29 cellular contexts compared by ENCODE assay signal in genomic region chr5:164312801-164313200, GRCh38.
"Had no signal": no experiment of that assay in that cellular context is flagged by ENCODE, and none has a peak within 500 bp of the region (broad histone marks: within the 10 kb centered on the region; RNA-seq: fewer than 3 reads in every experiment).

No MANE protein-coding gene starts in this region.

- H3K27me3 Mint-ChIP-seq: dendritic cell treated with granulocyte-macrophage colony-stimulating factor and Interleukin-4, amounts not matched to agents 40 ng/mL and 50 ng/mL, for 4 days; effector memory CD8-positive, alpha-beta T cell had no signal

- H3K27ac Mint-ChIP-seq: dendritic cell treated with granulocyte-macrophage colony-stimulating factor and Interleukin-4, amounts not matched to agents 40 ng/mL and 50 ng/mL, for 4 days; effector memory CD8-positive, alpha-beta T cell; endodermal cell had no signal

- H3K27ac ChIP-seq: colonic mucosa, coronary artery, dorsolateral prefrontal cortex, epithelial cell of prostate, esophagus muscularis mucosa, esophagus squamous epithelium, foreskin keratinocyte, gastrocnemius medialis, gastroesophageal sphincter, heart left ventricle, heart right ventricle had no signal

- H3K4me3 ChIP-seq: colonic mucosa, coronary artery, dorsolateral prefrontal cortex, esophagus muscularis mucosa, esophagus squamous epithelium, gastrocnemius medialis, gastroesophageal sphincter, heart left ventricle, heart right ventricle had no signal

- DNase-seq: colonic mucosa; cortex of kidney; dermis blood vessel endothelial cell; dorsolateral prefrontal cortex; effector CD4-positive, alpha-beta T cell; effector CD8-positive, alpha-beta T cell; effector memory CD4-positive, alpha-beta T cell; effector memory CD8-positive, alpha-beta T cell; endodermal cell; erythroblast; esophagus squamous epithelium; foreskin fibroblast; foreskin keratinocyte; foreskin melanocyte; gastrocnemius medialis; glutamatergic neuron; head of caudate nucleus; heart left ventricle; heart right ventricle had no signal

- FAIRE-seq: colon, endometrium, endothelial cell of umbilical vein, frontal cortex had no signal

- ATAC-seq: effector memory CD8-positive, alpha-beta T cell; esophagus mucosa; foreskin keratinocyte; gastrocnemius medialis; gastroesophageal sphincter; heart left ventricle; heart right ventricle had no signal

- H3K4me1 ChIP-seq: colonic mucosa, esophagus muscularis mucosa, esophagus squamous epithelium, foreskin keratinocyte, gastrocnemius medialis, gastroesophageal sphincter, heart left ventricle, heart right ventricle had no signal

- H3K36me3 ChIP-seq: colonic mucosa, esophagus muscularis mucosa, esophagus squamous epithelium, gastrocnemius medialis, gastroesophageal sphincter, heart left ventricle, heart right ventricle had no signal

- H3K27me3 ChIP-seq: colonic mucosa, esophagus muscularis mucosa, esophagus squamous epithelium, foreskin keratinocyte, gastrocnemius medialis, gastroesophageal sphincter, heart right ventricle had no signal

- H3K4me3 Mint-ChIP-seq: dendritic cell treated with granulocyte-macrophage colony-stimulating factor and Interleukin-4, amounts not matched to agents 40 ng/mL and 50 ng/mL, for 4 days; effector memory CD8-positive, alpha-beta T cell; endodermal cell had no signal

- H3K9me3 Mint-ChIP-seq: dendritic cell treated with granulocyte-macrophage colony-stimulating factor and Interleukin-4, amounts not matched to agents 40 ng/mL and 50 ng/mL, for 4 days; endodermal cell had no signal

- H3K9me3 ChIP-seq: colonic mucosa, esophagus muscularis mucosa, esophagus squamous epithelium, gastrocnemius medialis, gastroesophageal sphincter, heart left ventricle, heart right ventricle had no signal
